ENCODE assay signal across 11 cellular contexts in the genomic region with DNA sequence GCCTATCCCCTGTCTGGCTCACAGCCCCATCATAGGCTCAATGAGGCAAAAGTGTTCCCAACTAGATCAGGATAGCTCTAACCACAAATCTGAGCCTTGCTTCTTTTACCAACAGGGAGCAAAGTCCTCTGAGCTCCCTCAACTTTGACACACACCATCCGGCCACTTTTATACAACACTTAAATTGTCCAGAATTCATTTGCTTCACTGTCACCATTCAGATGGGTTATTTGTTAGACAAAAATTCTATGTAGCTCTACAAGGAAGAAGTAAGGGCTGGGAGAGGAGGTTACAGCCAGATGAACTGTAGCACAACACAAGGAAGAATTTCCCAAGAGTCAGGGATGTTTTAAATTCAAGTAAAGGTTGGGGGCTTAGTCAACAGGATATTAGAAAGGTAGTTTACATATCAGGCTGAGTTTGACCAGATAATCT.
"Had no signal": no experiment of that assay in that cellular context is flagged by ENCODE, and none has a peak within 500 bp of the region (broad histone marks: within the 10 kb centered on the region; RNA-seq: fewer than 3 reads in every experiment).

No MANE protein-coding gene starts in this region.

- H3K4me2 ChIP-seq: SK-N-SH had no signal

- ATAC-seq: gastrocnemius medialis, T-helper 17 cell, WTC11 had no signal

- H3K27me3 ChIP-seq: cardiac muscle cell, gastrocnemius medialis had no signal

- DNase-seq: activated CD4-positive, alpha-beta T cell treated with anti-CD3 and anti-CD28 coated beads for 48 hours; activated naive CD4-positive, alpha-beta T cell treated with anti-CD3 and anti-CD28 coated beads for 36 hours; gastrocnemius medialis; SK-N-SH; small intestine; substantia nigra; T-helper 17 cell had no signal

- H3K36me3 ChIP-seq: cardiac muscle cell, gastrocnemius medialis had no signal

- H3K9ac ChIP-seq: parathyroid adenoma, SK-N-SH had no signal

- H3K27me3 Mint-ChIP-seq: T-helper 17 cell, type B pancreatic cell had no signal

- H3K4me3 ChIP-seq: cardiac muscle cell, gastrocnemius medialis had no signal

- H3K36me3 Mint-ChIP-seq: type B pancreatic cell, WTC11 had no signal

- H3K4me3 Mint-ChIP-seq: activated naive CD4-positive, alpha-beta T cell treated with anti-CD3 and anti-CD28 coated beads for 36 hours; T-helper 17 cell; type B pancreatic cell; WTC11 had no signal

- H3K9me3 ChIP-seq: gastrocnemius medialis, SK-N-SH had no signal

- H2AFZ ChIP-seq: parathyroid adenoma had no signal

- H3K9me3 Mint-ChIP-seq: activated naive CD4-positive, alpha-beta T cell treated with anti-CD3 and anti-CD28 coated beads for 36 hours; type B pancreatic cell; WTC11 had no signal

- H3K27ac ChIP-seq: cardiac muscle cell, gastrocnemius medialis, parathyroid adenoma had no signal

- H3K27ac Mint-ChIP-seq: activated naive CD4-positive, alpha-beta T cell treated with anti-CD3 and anti-CD28 coated beads for 36 hours; T-helper 17 cell; type B pancreatic cell; WTC11 had no signal
